In genomic region chr6:49563006-49563886, GRCh38 we compare ENCODE assay signal across 19 cellular contexts. TPM values are rescaled to one million over a fixed set of nuclear protein-coding genes. Genes with fewer than 3 reads are reported as not detected.
A peak's percentile ranks its signal among the peaks of the same experiment; 100 is the strongest.
DNase-seq lines count a peak whose midpoint lies in the region; ATAC-seq, FAIRE-seq and TF ChIP-seq lines count a peak whose summit lies in the region.
"Had no signal": no experiment of that assay in that cellular context is flagged by ENCODE, and none has a peak within 500 bp of the region (broad histone marks: within the 10 kb centered on the region; RNA-seq: fewer than 3 reads in every experiment).

No MANE protein-coding gene starts in this region.

- H3K23ac ChIP-seq in H1 (ENCODE audit: insufficient read length), result no peak overlapping the region

- no peak overlapping the region for H3K4me3 ChIP-seq in H1 (ENCODE audit: extremely low read depth in 1 of 4, insufficient read depth in 2 of 4, low read depth in 3 of 4, low read length in 4 of 4)
- H3K4me3 ChIP-seq: GM23248 had no signal

- H4K20me1 ChIP-seq in H1 (replicated peaks in 1 of 2; ENCODE audit: control insufficient read depth in 1 of 2, insufficient read depth in 2 of 2, low read length in 2 of 2), result peaks cover 0 to 4% of the 10 kb centered on the region in 2 experiments

- H3K79me1 ChIP-seq in H1 (ENCODE audit: low read depth, low read length), result no peaks in the 10 kb centered on the region

- no peak for TF ChIP-seq EP300 in H1 (IDR thresholded peaks at IDR 0.05; ENCODE audit: borderline replicate concordance in 1 of 2, low read depth in 2 of 2, low read length in 2 of 2)

- ATAC-seq in HG03175 (IDR thresholded peaks at IDR 0.05; ENCODE audit: unreplicated experiment) (no peak), GM19452 (IDR thresholded peaks at IDR 0.05; ENCODE audit: unreplicated experiment) (no peak), omental fat pad (ENCODE audit: low FRiP score) (no peak)
- ATAC-seq: HCT116, PC-3 had no signal

- peaks cover 0 to 1% (median 0%) of the 10 kb centered on the region in 4 experiments; a peak in 2 of 7 replicates for H3K27me3 ChIP-seq in H1 (replicated peaks in 1 of 4; ENCODE audit: control insufficient read depth in 3 of 4, extremely low read depth in 1 of 4, insufficient read depth in 3 of 4, low read length in 3 of 4)

- H4K8ac ChIP-seq in H1 (ENCODE audit: extremely low read depth, insufficient read depth, low read length), result no peak overlapping the region

- WGBS in H1 (ENCODE audit: extremely low coverage in 1 of 2, insufficient coverage in 1 of 2, insufficient read length in 1 of 2, insufficient replicate concordance in 2 of 2, low coverage in 1 of 2, low lambda C conversion rate in 2 of 2, missing lambda C conversion rate in 1 of 2), 2 experiments, result 85% methylated on average over 5 of the region's 5 CpGs; no CpG with 5 or more reads in 1 of the 2 experiments

- POLR2A ChIA-PET in H1 (lab: Charles Lee; ENCODE audit: partially characterized antibody), result interaction anchor here (1.0 to 1.2 kb wide), 3 partner anchors 9 to 14 kb away, joined by 3 to 5 read pairs (median 3); no protein-coding TSS in a partner anchor

- peak; percentile 51 for DNase-seq in G401 (ENCODE audit: low spot score)
- peak; percentile 65 for DNase-seq in OCI-M1 (lab: John Stamatoyannopoulos, UW)
- DNase-seq in H1 (ENCODE audit: low read depth in 1 of 2, low spot score in 2 of 2), result no peak
- DNase-seq in retina, result peak; percentile 5
- no peak for DNase-seq in omental fat pad (ENCODE audit: low spot score)
- DNase-seq: DND-41, GM23248, NCI-H1694 treated with DMSO at 0.1 percent for 48 hours, NCI-H2107, NCI-H510A, NCI-H774, PC-3, RPMI8226, SHP77 treated with DMSO at 0.1 percent for 48 hours had no signal

- no peak overlapping the region for H2AK5ac ChIP-seq in H1 (ENCODE audit: low read depth, low read length)

- no peak overlapping the region for H3K18ac ChIP-seq in H1 (ENCODE audit: extremely low read depth, low read length)

- in situ Hi-C loops in G401 (cut with HindIII; ENCODE audit: low sequenced_read_pairs), result no loop called here

- no peak for TF ChIP-seq RAD21 in H1 (IDR thresholded peaks at IDR 0.05 in 1 of 2, conservative IDR thresholded peaks at IDR 0.05 in 1 of 2; ENCODE audit: low read depth in 2 of 2, low read length in 2 of 2)

- no peak overlapping the region for H2BK120ac ChIP-seq in H1 (replicated peaks; ENCODE audit: low read depth, low read length)

- H4K91ac ChIP-seq in H1 (replicated peaks; ENCODE audit: insufficient read length, low read length), result no peak overlapping the region

- no peak overlapping the region for H3K4me2 ChIP-seq in H1 (ENCODE audit: insufficient read depth in 1 of 2, low read depth in 2 of 2, low read length in 2 of 2)

- TF ChIP-seq CTCF in H1 (IDR thresholded peaks at IDR 0.05; ENCODE audit: control extremely low read depth in 1 of 3, insufficient read depth in 1 of 3, low read depth in 1 of 3, low read length in 3 of 3) (no peak), omental fat pad (IDR thresholded peaks at IDR 0.05) (no peak)

- no peak overlapping the region for H2AFZ ChIP-seq in H1 (ENCODE audit: low read length)
- H2AFZ ChIP-seq: GM23248 had no signal

- no peak overlapping the region for H2BK12ac ChIP-seq in H1 (ENCODE audit: low read depth, low read length)

- no peak overlapping the region for H2BK5ac ChIP-seq in H1 (ENCODE audit: low read depth, low read length)

- H3K14ac ChIP-seq in H1 (ENCODE audit: insufficient read length), result no peak overlapping the region

- H3K4me1 ChIP-seq in H1 (replicated peaks in 1 of 4; ENCODE audit: control insufficient read depth in 3 of 4, insufficient read depth in 4 of 4, low read length in 3 of 4), result no peaks in the 10 kb centered on the region

- H4K5ac ChIP-seq in H1 (ENCODE audit: insufficient read length, low read depth, low read length), result no peak overlapping the region

- no peaks in the 10 kb centered on the region for H3K23me2 ChIP-seq in H1 (ENCODE audit: low read depth, low read length)

- FAIRE-seq in H1 (lab: Jason Lieb, UNC), result no peak
- FAIRE-seq: G401.6 had no signal

- H2BK15ac ChIP-seq in H1 (ENCODE audit: low read length), result no peak overlapping the region

- no peaks in the 10 kb centered on the region for H3K79me2 ChIP-seq in H1 (ENCODE audit: control insufficient read depth in 1 of 2, insufficient read depth in 2 of 2, low read length in 2 of 2)

- no peak overlapping the region for H2BK20ac ChIP-seq in H1 (ENCODE audit: low read length)

- no peak overlapping the region for H3K56ac ChIP-seq in H1 (replicated peaks; ENCODE audit: insufficient read length, low read depth, low read length)

- TF ChIP-seq POLR2A in H1 (IDR thresholded peaks at IDR 0.05; ENCODE audit: control extremely low read depth in 1 of 2, low read depth in 2 of 2, low read length in 2 of 2), result no peak

- CTCF ChIA-PET in H1 (lab: Charles Lee; ENCODE audit: partially characterized antibody), result interaction anchor here (0.9 to 5.5 kb wide), 2 partner anchors 13 to 15 kb away, joined by 3 to 23 read pairs; partner anchors contain the start of gene C6orf141

- H3K27ac ChIP-seq in H1 (ENCODE audit: low read depth, low read length), result no peak overlapping the region
- H3K27ac ChIP-seq: C4-2B, GM23248 had no signal

- H3K36me3 ChIP-seq in H1 (ENCODE audit: control insufficient read depth in 2 of 4, insufficient read depth in 4 of 4, low read length in 3 of 4), result peaks cover 0 to 10% (median 0%) of the 10 kb centered on the region in 4 experiments; a peak in 1 of 8 replicates

- H3K9me3 ChIP-seq in H1 (ENCODE audit: insufficient read depth in 2 of 2, low read depth in 1 of 2, low read length in 1 of 2), result no peaks in the 10 kb centered on the region

- H3K9ac ChIP-seq in H1 (replicated peaks in 1 of 4; ENCODE audit: extremely low read depth in 1 of 4, low read depth in 3 of 4, low read length in 3 of 4), result no peak overlapping the region
- H3K9ac ChIP-seq: GM23248 had no signal

- H3K4ac ChIP-seq in H1 (replicated peaks; ENCODE audit: insufficient read length, low read depth, low read length), result no peak overlapping the region

TF ChIP-seq in H1, 55 proteins besides CTCF, POLR2A, EP300 and RAD21:
- TF ChIP-seq CHD2 (IDR thresholded peaks at IDR 0.05; ENCODE audit: low read length), result no peak
- TF ChIP-seq TEAD4 (IDR thresholded peaks at IDR 0.05; ENCODE audit: low read depth, low read length), result 0 out of 2 replicates have a peak, but pooled peaks have one; percentile 14
TF ChIP-seq in H1: peak in this region for 1.

RNA-seq across cellular contexts. Expression of gene C6orf141, which starts 12.8 kb away (rescaled TPM):
- total RNA-seq in G401 (2014; rRNA removed; shearing (Covaris generic)), result 0.17 TPM in 1 of 2 replicates, not detected in the other
- total RNA-seq in H1 (2021; fragmentation: NEBNext Ultra II Directional; extraction: Animal tissue kit (Norgen Biotek cat#: 25700)), result 16.1 and 17.6 TPM in 2 replicates
- 5.9 and 7.6 TPM in 2 replicates for polyA plus RNA-seq in H1 (2011; rRNA removed)
- polyA plus RNA-seq in H1 (2011; cell fraction: cytosol; rRNA removed), result 13.9 TPM
- 15.6 TPM for polyA plus RNA-seq in H1 (2011; cell fraction: nucleus; rRNA removed)
- polyA plus RNA-seq in H1 (2012, experiment 1 of 2), result 12.8 to 18.3 TPM (median 14.3 TPM) in 4 replicates
- polyA plus RNA-seq in H1 (2012, experiment 2 of 2), result 2.3 TPM
- polyA plus RNA-seq in H1 (2013, experiment 1 of 2), result 10.2 TPM
- 8.4 TPM for polyA plus RNA-seq in H1 (2013, experiment 2 of 2)
- polyA minus RNA-seq in H1 (2011; rRNA and poly(A)+ RNA removed), result 8.1 and 8.4 TPM in 2 replicates
- 10.7 TPM for polyA minus RNA-seq in H1 (2011; cell fraction: cytosol; rRNA and poly(A)+ RNA removed)
- 24.7 TPM for polyA minus RNA-seq in H1 (2011; cell fraction: nucleus; rRNA and poly(A)+ RNA removed)
- total RNA-seq in omental fat pad, result 10 to 100 TPM in 1 of 4 donors, 1 to 10 TPM in 3; 2.8 to 25.2 (median 4.8) TPM
- total RNA-seq: GM23248 had no signal
- polyA plus RNA-seq: GM23248 had no signal

Comparison
In these comparisons a context has a peak if more than half of its experiments do, and no peak if none do; other contexts are left out.
1. DNase-seq: peak in G401 (single experiment), OCI-M1 (single experiment) and retina (single experiment); none in H1 (0 of 2) and omental fat pad (single experiment).